In the genomic region with DNA sequence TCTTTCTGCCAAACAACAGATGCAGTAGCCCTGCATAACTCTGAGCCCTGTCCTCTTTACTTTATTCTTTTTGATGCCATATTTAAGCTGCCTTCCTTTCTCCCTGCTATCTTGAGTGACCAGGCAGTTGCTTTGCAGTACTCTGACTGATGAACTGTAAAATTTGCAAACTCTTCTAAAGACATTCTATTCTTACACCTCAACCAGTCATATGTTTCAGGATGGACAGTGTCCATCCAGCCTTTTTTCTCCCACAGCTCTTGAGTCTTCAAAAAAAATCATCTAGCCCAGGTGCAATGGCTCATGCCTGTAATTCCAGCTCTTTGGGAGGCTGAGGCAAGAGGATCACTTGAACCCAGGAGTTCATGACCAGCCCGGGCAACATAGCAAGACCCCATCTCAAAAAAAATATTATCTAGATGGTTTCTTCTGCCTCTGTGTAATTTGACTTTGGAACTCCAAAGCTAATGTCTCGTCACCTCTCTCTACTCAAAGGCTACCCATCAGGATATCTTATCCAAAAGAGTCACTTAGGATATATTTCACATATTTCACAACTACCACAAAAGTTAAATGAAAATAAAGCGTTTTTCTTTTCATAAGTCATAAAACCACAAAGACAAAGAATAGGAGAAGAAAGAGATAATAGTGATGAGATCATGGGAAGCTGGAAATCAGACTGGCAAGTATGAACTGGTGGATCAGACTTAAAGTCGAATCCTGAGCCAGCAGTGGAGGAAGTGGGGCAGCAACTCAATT, we compare ENCODE assay signal across 15 cellular contexts. TPM values are rescaled to one million over a fixed set of nuclear protein-coding genes. Genes with fewer than 3 reads are reported as not detected.
DNase-seq lines count a peak whose midpoint lies in the region; ATAC-seq and TF ChIP-seq lines count a peak whose summit lies in the region.
"Had no signal": no experiment of that assay in that cellular context is flagged by ENCODE, and none has a peak within 500 bp of the region (broad histone marks: within the 10 kb centered on the region; RNA-seq: fewer than 3 reads in every experiment).

No MANE protein-coding gene starts in this region.

- WGBS in heart left ventricle, 4 donors = 60 to 75% (median 66%) methylated on average over 4 of the region's 4 CpGs

- H3K4me3 ChIP-seq in heart left ventricle (no peak overlapping the region), brain microvascular endothelial cell (ENCODE audit: low read depth, low read length) (no peak overlapping the region), thoracic aorta (no peak overlapping the region)
- H3K4me3 ChIP-seq: A549 had no signal

- ATAC-seq in heart left ventricle (no peak), Right ventricle myocardium inferior (no peak), thoracic aorta (ENCODE audit: insufficient number of reproducible peaks, low FRiP score, low read depth) (no peak), HG02870 (IDR thresholded peaks at IDR 0.05; ENCODE audit: unreplicated experiment) (no peak)
- ATAC-seq: A549; activated CD4-positive, alpha-beta T cell treated with anti-CD3 and anti-CD28 coated beads for 36 hours; naive thymus-derived CD8-positive, alpha-beta T cell had no signal

- H3K27ac ChIP-seq in heart left ventricle (peak overlapping the region in 11 of 12 donors; percentile 27 to 74 (median 48)), brain microvascular endothelial cell (peak overlapping the region; percentile 91), thoracic aorta (peak overlapping the region; percentile 86 to 88)
- H3K27ac ChIP-seq: A549 had no signal

- H3K36me3 ChIP-seq in heart left ventricle (peaks cover 0 to 9% (median 0%) of the 10 kb centered on the region in 9 donors), brain microvascular endothelial cell (replicated peaks) (peaks cover 7% of the 10 kb centered on the region), thoracic aorta (no peaks in the 10 kb centered on the region)

- no peak for DNase-seq in heart left ventricle
- DNase-seq in Right ventricle myocardium inferior (ENCODE audit: missing footprints) = no peak
- DNase-seq in brain microvascular endothelial cell = peak; percentile 68
- DNase-seq in glomerular visceral epithelial cell (ENCODE audit: extremely low spot score) = peak; percentile 72
- no peak for DNase-seq in thoracic aorta (ENCODE audit: low spot score)
- DNase-seq in DMS79 (lab: John Stamatoyannopoulos, UW) = no peak
- no peak for DNase-seq in NCI-H1417 treated with DMSO at 0.1 percent for 48 hours (lab: John Stamatoyannopoulos, UW)
- DNase-seq: activated CD4-positive, alpha-beta T cell treated with anti-CD3 and anti-CD28 coated beads for 36 hours; effector CD4-positive, alpha-beta T cell; KG1; naive thymus-derived CD8-positive, alpha-beta T cell; NCI-H1436 treated with DMSO at 0.1 percent for 48 hours; NCI-H526 treated with DMSO at 0.1 percent for 48 hours had no signal

- H3K4me1 ChIP-seq in heart left ventricle (peaks cover 9 to 92% (median 75%) of the 10 kb centered on the region in 12 donors), thoracic aorta (ENCODE audit: control insufficient read depth in 1 of 2, low read depth in 2 of 2) (peaks cover 56 to 84% of the 10 kb centered on the region in 2 donors)

- TF ChIP-seq POLR2A in heart left ventricle (IDR thresholded peaks at IDR 0.05) = no peak

- in situ Hi-C loops in brain microvascular endothelial cell (cut with HindIII; ENCODE audit: low pct_ligation_motif_present, low sequenced_read_pairs) = no loop called here

- H3K27me3 ChIP-seq in heart left ventricle (no peaks in the 10 kb centered on the region), brain microvascular endothelial cell (replicated peaks) (no peaks in the 10 kb centered on the region), thoracic aorta (replicated peaks; ENCODE audit: insufficient read depth) (no peaks in the 10 kb centered on the region)

- H3K9me3 ChIP-seq in heart left ventricle = peaks cover 0 to 21% (median 6%) of the 10 kb centered on the region in 12 donors
- H3K9me3 ChIP-seq in thoracic aorta = peaks cover 9% of the 10 kb centered on the region

- TF ChIP-seq CTCF in heart left ventricle (IDR thresholded peaks at IDR 0.05) = no peak
- no peak for TF ChIP-seq CTCF in brain microvascular endothelial cell (IDR thresholded peaks at IDR 0.05; ENCODE audit: low read depth, low read length, missing control alignments)
- TF ChIP-seq CTCF in thoracic aorta (IDR thresholded peaks at IDR 0.05) = no peak

- intact Hi-C loops in heart left ventricle (cut with DNase I) (no loop called here), Right ventricle myocardium inferior (cut with DNase I) (loop anchor here (5.0 kb wide), 1 partner anchor 37 kb away; no protein-coding TSS in a partner anchor)

RNA-seq across cellular contexts. Expression of a gene that starts 54.6 kb away (rescaled TPM):
- total RNA-seq in heart left ventricle (10 to 100 TPM; 12.1 to 35.4 (median 23.1) TPM), Right ventricle myocardium inferior (22.6 TPM), thoracic aorta (10 to 100 TPM; 21.4 to 32.6 TPM)
- 10 to 100 TPM in 1 of 2 donors, 1 to 10 TPM in 1; 9.8 to 13.8 TPM for polyA plus RNA-seq in heart left ventricle

Comparison
In these comparisons a context has a peak if more than half of its experiments do, and no peak if none do; other contexts are left out.
1. DNase-seq: peak in brain microvascular endothelial cell (single experiment) and glomerular visceral epithelial cell (single experiment); none in heart left ventricle (0 of 5), Right ventricle myocardium inferior (single experiment), thoracic aorta (single experiment), DMS79 (single experiment) and NCI-H1417 treated with DMSO at 0.1 percent for 48 hours (single experiment).
2. Peak in every context shown above with its lines, with median percentiles within 50 percentile points of each other: H3K27ac ChIP-seq.